ENCODE assay signal across 21 cellular contexts in genomic region chr13:85204668-85205344, GRCh38.
A peak's percentile ranks its signal among the peaks of the same experiment; 100 is the strongest.
DNase-seq lines count a peak whose midpoint lies in the region; ATAC-seq and TF ChIP-seq lines count a peak whose summit lies in the region.
"Had no signal": no experiment of that assay in that cellular context is flagged by ENCODE, and none has a peak within 500 bp of the region (broad histone marks: within the 10 kb centered on the region; RNA-seq: fewer than 3 reads in every experiment).

No MANE protein-coding gene starts in this region.

- TF ChIP-seq CTCF in RWPE2 (IDR thresholded peaks at IDR 0.05; ENCODE audit: poor library complexity, severe bottlenecking) = no peak

- intact Hi-C loops in sciatic nerve (cut with DNase I) = no loop called here

- no peaks in the 10 kb centered on the region for H3K27me3 ChIP-seq in RWPE2 (ENCODE audit: insufficient read depth, poor library complexity, severe bottlenecking)
- H3K27me3 ChIP-seq: SJCRH30 had no signal

- peak overlapping the region; percentile 38 for H3K4me3 ChIP-seq in RWPE2 (ENCODE audit: severe bottlenecking)
- H3K4me3 ChIP-seq: SJCRH30 had no signal

- H3K9me3 ChIP-seq in RWPE2 (ENCODE audit: severe bottlenecking) = no peaks in the 10 kb centered on the region
- H3K9me3 ChIP-seq: SJCRH30 had no signal

- DNase-seq in activated gamma-delta T cell (lab: John Stamatoyannopoulos, UW) (peak; percentile 4), activated gamma-delta T cell treated with Interleukin-2 at 50 U/mL for 16 hours (no peak), EH (ENCODE audit: low read depth) (peak; percentile 1), RWPE2 (ENCODE audit: low spot score) (no peak), sciatic nerve (ENCODE audit: low spot score) (no peak), NCI-H187 treated with DMSO at 0.1 percent for 48 hours (lab: John Stamatoyannopoulos, UW) (no peak)
- DNase-seq: 8988T, AML-193, DMS79, KBM-7, MM.1S, NCI-H1048, NCI-H1417 treated with DMSO at 0.1 percent for 48 hours, NCI-H187, NCI-H2107, NCI-H510A treated with DMSO at 0.1 percent for 48 hours, NCI-H748 treated with DMSO at 0.1 percent for 48 hours, SJCRH30 had no signal

- ATAC-seq in RWPE2 (ENCODE audit: low read depth) (peak; percentile 80), sciatic nerve (peak; percentile 10), GM18498 (IDR thresholded peaks at IDR 0.05; ENCODE audit: unreplicated experiment) (no peak), GM21529 (IDR thresholded peaks at IDR 0.05; ENCODE audit: unreplicated experiment) (no peak)

- no peaks in the 10 kb centered on the region for H3K36me3 ChIP-seq in RWPE2 (ENCODE audit: low read depth)
- H3K36me3 ChIP-seq: SJCRH30 had no signal

- no peak overlapping the region for H3K27ac ChIP-seq in RWPE2 (ENCODE audit: poor library complexity, severe bottlenecking)
- H3K27ac ChIP-seq: HL-60, SJCRH30 had no signal

- H3K4me1 ChIP-seq in RWPE2 (ENCODE audit: insufficient read depth, poor library complexity, severe bottlenecking) = peaks cover 4% of the 10 kb centered on the region
- H3K4me1 ChIP-seq: SJCRH30 had no signal

Comparison
In these comparisons a context has a peak if more than half of its experiments do, and no peak if none do; other contexts are left out.
1. DNase-seq: peak in activated gamma-delta T cell (single experiment) and EH (single experiment); none in activated gamma-delta T cell treated with Interleukin-2 at 50 U/mL for 16 hours (single experiment), RWPE2 (single experiment), sciatic nerve (single experiment) and NCI-H187 treated with DMSO at 0.1 percent for 48 hours (single experiment).
2. ATAC-seq: peak in RWPE2 (single experiment) and sciatic nerve (single experiment); none in GM18498 (single experiment) and GM21529 (single experiment).